Comparison of ENCODE assay signal across 23 cellular contexts in genomic region chr10:10852464-10852863, GRCh38.
DNase-seq lines count a peak whose midpoint lies in the region; ATAC-seq and TF ChIP-seq lines count a peak whose summit lies in the region.
"Had no signal": no experiment of that assay in that cellular context is flagged by ENCODE, and none has a peak within 500 bp of the region (broad histone marks: within the 10 kb centered on the region; RNA-seq: fewer than 3 reads in every experiment).

No MANE protein-coding gene starts in this region.

- WGBS in mesenchymal stem cell, result 70% methylated on average over 2 of the region's 4 CpGs
- WGBS in GM23248 (ENCODE audit: low coverage in 1 of 2, low lambda C conversion rate in 2 of 2, missing lambda C conversion rate in 2 of 2), 2 experiments, result 76 to 87% methylated on average over 4 of the region's 4 CpGs

- H3K4me1 ChIP-seq in mesenchymal stem cell (ENCODE audit: control insufficient read depth, insufficient read depth, low read depth, low read length), result peaks cover 2% of the 10 kb centered on the region
- H3K4me1 ChIP-seq in GM23248 (ENCODE audit: insufficient read depth), result peaks cover 20% of the 10 kb centered on the region
- H3K4me1 ChIP-seq: A549; BE2C; BLaER1 treated with 17β-estradiol and CSF1 and Interleukin-3, amounts not matched to agents 10 nM and 100 nM had no signal

- H2BK12ac ChIP-seq in mesenchymal stem cell (ENCODE audit: low read length in 2 of 2), result no peak overlapping the region

- DNase-seq in epithelial cell of esophagus (ENCODE audit: low read depth), result peak; percentile 20
- DNase-seq in fibroblast of mammary gland (ENCODE audit: low read depth), result peak; percentile 69
- no peak for DNase-seq in mesenchymal stem cell
- no peak for DNase-seq in dedifferentiated amniotic fluid mesenchymal stem cell (ENCODE audit: extremely low spot score)
- no peak for DNase-seq in GM23248
- DNase-seq: 8988T; ACHN; AML-193; BE2C; CD4-positive, alpha-beta T cell; CD8-positive, alpha-beta memory T cell; DMS 273 treated with DMSO at 0.1 percent for 48 hours; DMS79; EL; GDM1; GOT3; H7; HCEC 1CT had no signal

- ATAC-seq in HG03097 (IDR thresholded peaks at IDR 0.05; ENCODE audit: low FRiP score, unreplicated experiment), result no peak
- no peak for ATAC-seq in HG02981 (IDR thresholded peaks at IDR 0.05; ENCODE audit: unreplicated experiment)
- ATAC-seq: A549, GM12878 had no signal

- no peak overlapping the region for H2BK5ac ChIP-seq in mesenchymal stem cell (ENCODE audit: low read depth, low read length, poor library complexity, severe bottlenecking)

- no peak overlapping the region for H2AFZ ChIP-seq in mesenchymal stem cell (ENCODE audit: low read depth, low read length)
- H2AFZ ChIP-seq in GM23248, result no peak overlapping the region

- peaks cover 16% of the 10 kb centered on the region for H3F3A ChIP-seq in GM23248 (ENCODE audit: insufficient read depth)

- H3K36me3 ChIP-seq in mesenchymal stem cell (ENCODE audit: control insufficient read depth in 1 of 2, insufficient read depth in 2 of 2, low read depth in 1 of 2, low read length in 2 of 2), result no peaks in the 10 kb centered on the region
- H3K36me3 ChIP-seq in GM23248 (ENCODE audit: low read depth), result no peaks in the 10 kb centered on the region
- H3K36me3 ChIP-seq: BE2C; BLaER1 treated with 17β-estradiol and CSF1 and Interleukin-3, amounts not matched to agents 10 nM and 100 nM had no signal

- H3K9me3 ChIP-seq in mesenchymal stem cell (ENCODE audit: control insufficient read depth, low read length), result no peaks in the 10 kb centered on the region
- H3K9me3 ChIP-seq in GM23248 (ENCODE audit: low read depth), result no peaks in the 10 kb centered on the region
- H3K9me3 ChIP-seq: BE2C had no signal

- no peaks in the 10 kb centered on the region for H4K20me1 ChIP-seq in GM23248 (ENCODE audit: insufficient read depth)
- H4K20me1 ChIP-seq: BLaER1 treated with 17β-estradiol and CSF1 and Interleukin-3, amounts not matched to agents 10 nM and 100 nM had no signal

- H3K23ac ChIP-seq in mesenchymal stem cell (ENCODE audit: low read length in 2 of 2), result no peak overlapping the region

- in situ Hi-C loops in GM23248 (cut with MboI), result no loop called here

- H3K79me1 ChIP-seq in mesenchymal stem cell (replicated peaks; ENCODE audit: low read length, poor library complexity, severe bottlenecking), result no peaks in the 10 kb centered on the region

- TF ChIP-seq CTCF in epithelial cell of esophagus (IDR thresholded peaks at IDR 0.05; ENCODE audit: insufficient read depth, low read depth, low read length, missing control alignments) (no peak), fibroblast of mammary gland (conservative IDR thresholded peaks at IDR 0.05; ENCODE audit: control insufficient read depth, insufficient read depth, low read depth, low read length) (no peak)

- H3K4me3 ChIP-seq in epithelial cell of esophagus (ENCODE audit: low read length) (no peak overlapping the region), fibroblast of mammary gland (ENCODE audit: control insufficient read depth, low read depth, low read length) (no peak overlapping the region), mesenchymal stem cell (ENCODE audit: insufficient read depth in 1 of 2, low read depth in 1 of 2, low read length in 2 of 2) (no peak overlapping the region), GM23248 (no peak overlapping the region)
- H3K4me3 ChIP-seq: A549; BLaER1 treated with 17β-estradiol and CSF1 and Interleukin-3, amounts not matched to agents 10 nM and 100 nM; GM12878 had no signal

- H2AK5ac ChIP-seq in mesenchymal stem cell (ENCODE audit: low read length, severe bottlenecking), result no peak overlapping the region

- H3K27ac ChIP-seq in mesenchymal stem cell (ENCODE audit: low read length, poor library complexity, severe bottlenecking) (no peak overlapping the region), GM23248 (no peak overlapping the region)
- H3K27ac ChIP-seq: A549; BLaER1 treated with 17β-estradiol and CSF1 and Interleukin-3, amounts not matched to agents 10 nM and 100 nM had no signal

- peak overlapping the region; percentile 64 for H3K9ac ChIP-seq in mesenchymal stem cell (ENCODE audit: low read length)
- no peak overlapping the region for H3K9ac ChIP-seq in GM23248
- H3K9ac ChIP-seq: BLaER1 treated with 17β-estradiol and CSF1 and Interleukin-3, amounts not matched to agents 10 nM and 100 nM had no signal

- H3K14ac ChIP-seq in mesenchymal stem cell (ENCODE audit: low read length in 2 of 2), result no peak overlapping the region

- H3K4me2 ChIP-seq in mesenchymal stem cell (ENCODE audit: low read length, poor library complexity, severe bottlenecking) (no peak overlapping the region), GM23248 (ENCODE audit: unreplicated experiment) (no peak overlapping the region)
- H3K4me2 ChIP-seq: A549; BLaER1 treated with 17β-estradiol and CSF1 and Interleukin-3, amounts not matched to agents 10 nM and 100 nM had no signal

- no peak overlapping the region for H2BK15ac ChIP-seq in mesenchymal stem cell (ENCODE audit: low read depth, poor library complexity, severe bottlenecking)

- no peaks in the 10 kb centered on the region for H3K27me3 ChIP-seq in mesenchymal stem cell (ENCODE audit: control insufficient read depth in 1 of 2, insufficient read depth in 1 of 2, low read length in 2 of 2)
- no peaks in the 10 kb centered on the region for H3K27me3 ChIP-seq in GM23248 (replicated peaks; ENCODE audit: insufficient read depth)
- H3K27me3 ChIP-seq: BE2C; BLaER1 treated with 17β-estradiol and CSF1 and Interleukin-3, amounts not matched to agents 10 nM and 100 nM had no signal

- no peak overlapping the region for H4K8ac ChIP-seq in mesenchymal stem cell (ENCODE audit: low read length)

- H3K9me2 ChIP-seq in GM23248 (ENCODE audit: insufficient read depth), result no peaks in the 10 kb centered on the region

- no peak overlapping the region for H4K91ac ChIP-seq in mesenchymal stem cell (ENCODE audit: low read length)

- no peak overlapping the region for H2BK120ac ChIP-seq in mesenchymal stem cell (ENCODE audit: low read depth, low read length)

- no peak overlapping the region for H3K4ac ChIP-seq in mesenchymal stem cell (ENCODE audit: low read depth in 1 of 2, low read length in 2 of 2)

- H3K18ac ChIP-seq in mesenchymal stem cell (ENCODE audit: low read depth in 1 of 2, low read length in 2 of 2), result no peak overlapping the region

- no peaks in the 10 kb centered on the region for H3K79me2 ChIP-seq in GM23248 (ENCODE audit: insufficient read depth)

Comparison
In these comparisons a context has a peak if more than half of its experiments do, and no peak if none do; other contexts are left out.
1. DNase-seq: peak in epithelial cell of esophagus (single experiment) and fibroblast of mammary gland (single experiment); none in mesenchymal stem cell (single experiment), dedifferentiated amniotic fluid mesenchymal stem cell (single experiment) and GM23248 (single experiment).